In the genomic region with DNA sequence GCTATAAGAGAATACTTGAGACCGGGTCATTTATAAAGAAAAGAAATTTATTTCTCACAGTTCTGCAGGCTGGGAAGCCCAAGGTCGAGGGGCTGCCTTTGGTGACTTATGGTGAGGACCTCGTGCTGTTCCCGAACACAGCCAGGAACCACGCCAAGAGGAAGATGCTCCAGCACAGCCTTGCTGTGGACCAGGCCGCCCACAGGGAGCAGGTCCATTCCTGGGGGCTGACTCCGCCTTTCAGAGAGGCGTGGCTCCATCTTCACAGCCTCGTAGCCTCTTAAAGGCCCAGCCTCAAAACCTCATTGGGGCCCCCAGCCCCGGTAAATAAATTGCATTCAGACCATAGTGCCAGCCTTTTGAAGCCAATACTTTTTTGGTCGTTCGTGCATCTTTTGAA, we compare ENCODE assay signal across 1 cellular context.
TF ChIP-seq lines count a peak whose summit lies in the region.

No MANE protein-coding gene starts in this region.

TF ChIP-seq in K562, 482 proteins besides CTCF, POLR2A, EP300 and RAD21 (continued from another document):
- TF ChIP-seq, protein P1, sequence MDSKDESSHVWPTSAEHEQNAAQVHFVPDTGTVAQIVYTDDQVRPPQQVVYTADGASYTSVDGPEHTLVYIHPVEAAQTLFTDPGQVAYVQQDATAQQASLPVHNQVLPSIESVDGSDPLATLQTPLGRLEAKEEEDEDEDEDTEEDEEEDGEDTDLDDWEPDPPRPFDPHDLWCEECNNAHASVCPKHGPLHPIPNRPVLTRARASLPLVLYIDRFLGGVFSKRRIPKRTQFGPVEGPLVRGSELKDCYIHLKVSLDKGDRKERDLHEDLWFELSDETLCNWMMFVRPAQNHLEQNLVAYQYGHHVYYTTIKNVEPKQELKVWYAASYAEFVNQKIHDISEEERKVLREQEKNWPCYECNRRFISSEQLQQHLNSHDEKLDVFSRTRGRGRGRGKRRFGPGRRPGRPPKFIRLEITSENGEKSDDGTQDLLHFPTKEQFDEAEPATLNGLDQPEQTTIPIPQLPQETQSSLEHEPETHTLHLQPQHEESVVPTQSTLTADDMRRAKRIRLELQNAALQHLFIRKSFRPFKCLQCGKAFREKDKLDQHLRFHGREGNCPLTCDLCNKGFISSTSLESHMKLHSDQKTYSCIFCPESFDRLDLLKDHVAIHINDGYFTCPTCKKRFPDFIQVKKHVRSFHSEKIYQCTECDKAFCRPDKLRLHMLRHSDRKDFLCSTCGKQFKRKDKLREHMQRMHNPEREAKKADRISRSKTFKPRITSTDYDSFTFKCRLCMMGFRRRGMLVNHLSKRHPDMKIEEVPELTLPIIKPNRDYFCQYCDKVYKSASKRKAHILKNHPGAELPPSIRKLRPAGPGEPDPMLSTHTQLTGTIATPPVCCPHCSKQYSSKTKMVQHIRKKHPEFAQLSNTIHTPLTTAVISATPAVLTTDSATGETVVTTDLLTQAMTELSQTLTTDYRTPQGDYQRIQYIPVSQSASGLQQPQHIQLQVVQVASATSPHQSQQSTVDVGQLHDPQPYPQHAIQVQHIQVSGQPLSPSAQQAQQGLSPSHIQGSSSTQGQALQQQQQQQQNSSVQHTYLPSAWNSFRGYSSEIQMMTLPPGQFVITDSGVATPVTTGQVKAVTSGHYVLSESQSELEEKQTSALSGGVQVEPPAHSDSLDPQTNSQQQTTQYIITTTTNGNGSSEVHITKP (IDR thresholded peaks at IDR 0.05; ENCODE audit: partially characterized antibody) = no peak
- TF ChIP-seq FOSL1 (tag; conservative IDR thresholded peaks at IDR 0.05) = no peak
- no peak for TF ChIP-seq CREM (IDR thresholded peaks at IDR 0.05; ENCODE audit: low read depth)
- TF ChIP-seq, protein P2, sequence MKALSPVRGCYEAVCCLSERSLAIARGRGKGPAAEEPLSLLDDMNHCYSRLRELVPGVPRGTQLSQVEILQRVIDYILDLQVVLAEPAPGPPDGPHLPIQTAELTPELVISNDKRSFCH (CRISPR knock-in tag; IDR thresholded peaks at IDR 0.05) = no peak
- TF ChIP-seq, protein P2 (tag; IDR thresholded peaks at IDR 0.05) = no peak
- TF ChIP-seq GTF2E2 (tag; IDR thresholded peaks at IDR 0.05) = no peak
- no peak for TF ChIP-seq PTRF (tag; IDR thresholded peaks at IDR 0.05)
TF ChIP-seq in K562: peak in this region for 0.
